ENCODE assay signal across 15 cellular contexts in the genomic region with DNA sequence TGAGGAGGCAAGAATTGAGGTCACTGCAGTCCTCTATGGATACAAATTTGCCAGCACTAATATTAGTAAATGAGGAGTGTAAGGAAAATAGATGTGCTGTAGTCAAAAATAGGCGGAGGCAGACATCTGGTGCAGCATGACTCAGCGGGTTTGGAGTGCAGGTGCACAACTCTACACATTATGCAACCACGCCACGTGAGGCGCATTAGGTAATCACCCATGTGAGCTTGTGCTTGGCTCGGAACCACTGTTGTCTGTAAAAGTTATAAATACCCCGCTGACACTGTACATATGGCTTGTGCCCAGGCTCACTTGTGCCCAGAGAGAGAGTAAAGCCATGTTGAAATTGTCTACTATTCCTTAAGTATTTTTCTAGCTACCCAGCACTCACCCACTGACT.
A peak's percentile ranks its signal among the peaks of the same experiment; 100 is the strongest.
DNase-seq lines count a peak whose midpoint lies in the region; ATAC-seq and TF ChIP-seq lines count a peak whose summit lies in the region.
"Had no signal": no experiment of that assay in that cellular context is flagged by ENCODE, and none has a peak within 500 bp of the region (broad histone marks: within the 10 kb centered on the region; RNA-seq: fewer than 3 reads in every experiment).

No MANE protein-coding gene starts in this region.

- H3K4me3 Mint-ChIP-seq in activated CD4-positive, alpha-beta memory T cell treated with anti-CD3 and anti-CD28 coated beads for 36 hours = no peak overlapping the region
- H3K4me3 Mint-ChIP-seq in CD8-positive, alpha-beta memory T cell = no peak overlapping the region
- H3K4me3 Mint-ChIP-seq: activated CD8-positive, alpha-beta memory T cell treated with anti-CD3 and anti-CD28 coated beads, Interleukin-2, amount 10 ng/mL, durations not matched to agents 7 days and 5 days; CD8-positive, alpha-beta T cell; HFFc6 had no signal

- intact Hi-C loops in A673 (cut with micrococcal nuclease; ENCODE audit: unreplicated experiment) = no loop called here
- intact Hi-C loops in activated CD4-positive, alpha-beta memory T cell treated with anti-CD3 and anti-CD28 coated beads for 36 hours (cut with micrococcal nuclease) = no loop called here

- no peak overlapping the region for H3K27ac ChIP-seq in A673 (ENCODE audit: low read depth, low read length, poor library complexity, severe bottlenecking)
- no peak overlapping the region for H3K27ac ChIP-seq in SJCRH30
- no peak overlapping the region for H3K27ac ChIP-seq in CD8-positive, alpha-beta memory T cell (ENCODE audit: low read depth, low read length)
- H3K27ac ChIP-seq: prostate gland had no signal

- H3K4me1 Mint-ChIP-seq in activated CD4-positive, alpha-beta memory T cell treated with anti-CD3 and anti-CD28 coated beads for 36 hours (ENCODE audit: low read depth) = no peaks in the 10 kb centered on the region
- H3K4me1 Mint-ChIP-seq in CD8-positive, alpha-beta memory T cell = no peaks in the 10 kb centered on the region
- H3K4me1 Mint-ChIP-seq: activated CD8-positive, alpha-beta memory T cell treated with anti-CD3 and anti-CD28 coated beads, Interleukin-2, amount 10 ng/mL, durations not matched to agents 7 days and 5 days had no signal

- no peak overlapping the region for H3K4me3 ChIP-seq in A673 (ENCODE audit: low read depth, low read length, poor library complexity, severe bottlenecking)
- H3K4me3 ChIP-seq in SJCRH30 = no peak overlapping the region
- no peak overlapping the region for H3K4me3 ChIP-seq in CD8-positive, alpha-beta memory T cell (ENCODE audit: low read length)
- H3K4me3 ChIP-seq: prostate gland had no signal

- CTCF ChIA-PET in A673 (lab: Charles Lee) = no interaction called here
- CTCF ChIA-PET in activated CD4-positive, alpha-beta memory T cell treated with anti-CD3 and anti-CD28 coated beads for 36 hours (lab: Charles Lee) = no interaction called here
- CTCF ChIA-PET in CD8-positive, alpha-beta memory T cell (lab: Charles Lee) = no interaction called here

- no peak for ATAC-seq in HG03565 (IDR thresholded peaks at IDR 0.05; ENCODE audit: unreplicated experiment)
- ATAC-seq: activated CD8-positive, alpha-beta memory T cell treated with anti-CD3 and anti-CD28 coated beads, Interleukin-2, amount 10 ng/mL, durations not matched to agents 7 days and 5 days; CD8-positive, alpha-beta T cell; stimulated activated naive CD8-positive, alpha-beta T cell treated with anti-CD3 and anti-CD28 coated beads, Interleukin-15, Interleukin-2, amounts not matched to agents 100 U/mL and 50 U/mL, for 24 hours had no signal

- no peak overlapping the region for H3K27ac Mint-ChIP-seq in activated CD4-positive, alpha-beta memory T cell treated with anti-CD3 and anti-CD28 coated beads for 36 hours
- H3K27ac Mint-ChIP-seq in CD8-positive, alpha-beta memory T cell = no peak overlapping the region
- H3K27ac Mint-ChIP-seq: activated CD8-positive, alpha-beta memory T cell treated with anti-CD3 and anti-CD28 coated beads, Interleukin-2, amount 10 ng/mL, durations not matched to agents 7 days and 5 days; CD8-positive, alpha-beta T cell; HFFc6 had no signal

- POLR2A ChIA-PET in A673 (lab: Charles Lee; ENCODE audit: low non-redundant PET) = no interaction called here
- POLR2A ChIA-PET in activated CD4-positive, alpha-beta memory T cell treated with anti-CD3 and anti-CD28 coated beads for 36 hours (lab: Charles Lee) = no interaction called here
- POLR2A ChIA-PET in CD8-positive, alpha-beta memory T cell (lab: Charles Lee) = no interaction called here

- H3K4me1 ChIP-seq in A673 (ENCODE audit: insufficient read depth, low read length, poor library complexity, severe bottlenecking) (no peaks in the 10 kb centered on the region), SJCRH30 (peaks cover 8% of the 10 kb centered on the region)
- H3K4me1 ChIP-seq in CD8-positive, alpha-beta memory T cell (ENCODE audit: insufficient read depth, low read length) = no peaks in the 10 kb centered on the region
- H3K4me1 ChIP-seq: prostate gland had no signal

- DNase-seq in A673 (ENCODE audit: low spot score) (peak; percentile 17), ELR (ENCODE audit: low read depth) (peak; percentile 7), SJCRH30 (peak; percentile 30 to 31), islet precursor cell (peak; percentile 45), 8988T (no peak)
- DNase-seq in activated CD4-positive, alpha-beta memory T cell treated with anti-CD3 and anti-CD28 coated beads for 36 hours = no peak
- DNase-seq in CD8-positive, alpha-beta memory T cell = no peak
- DNase-seq: activated CD8-positive, alpha-beta memory T cell treated with anti-CD3 and anti-CD28 coated beads, Interleukin-2, amount 10 ng/mL, durations not matched to agents 7 days and 5 days; CD8-positive, alpha-beta T cell; HFFc6; NCI-H2107; stimulated activated CD4-positive, alpha-beta T cell treated with anti-CD3 and anti-CD28 coated beads, Interleukin-4, amount 100 ng/mL, for 24 hours; stimulated activated naive CD8-positive, alpha-beta T cell treated with anti-CD3 and anti-CD28 coated beads, Interleukin-15, Interleukin-2, amounts not matched to agents 100 U/mL and 50 U/mL, for 24 hours had no signal

- TF ChIP-seq CTCF in A673 (conservative IDR thresholded peaks at IDR 0.05; ENCODE audit: low read depth, low read length) = no peak

- no peaks in the 10 kb centered on the region for H3K36me3 Mint-ChIP-seq in activated CD4-positive, alpha-beta memory T cell treated with anti-CD3 and anti-CD28 coated beads for 36 hours
- no peaks in the 10 kb centered on the region for H3K36me3 Mint-ChIP-seq in CD8-positive, alpha-beta memory T cell
- H3K36me3 Mint-ChIP-seq: activated CD8-positive, alpha-beta memory T cell treated with anti-CD3 and anti-CD28 coated beads, Interleukin-2, amount 10 ng/mL, durations not matched to agents 7 days and 5 days; CD8-positive, alpha-beta T cell had no signal

- H3K36me3 ChIP-seq in A673 (ENCODE audit: insufficient read depth, low read length, poor library complexity, severe bottlenecking) = no peaks in the 10 kb centered on the region
- H3K36me3 ChIP-seq in SJCRH30 = no peaks in the 10 kb centered on the region
- H3K36me3 ChIP-seq in CD8-positive, alpha-beta memory T cell (ENCODE audit: insufficient read depth, low read length) = no peaks in the 10 kb centered on the region
- H3K36me3 ChIP-seq: prostate gland had no signal

- H3K27me3 ChIP-seq in A673 (replicated peaks; ENCODE audit: insufficient read depth, low read depth, low read length, poor library complexity) = no peaks in the 10 kb centered on the region
- H3K27me3 ChIP-seq in SJCRH30 = no peaks in the 10 kb centered on the region
- no peaks in the 10 kb centered on the region for H3K27me3 ChIP-seq in CD8-positive, alpha-beta memory T cell (ENCODE audit: insufficient read depth, low read length, poor library complexity, severe bottlenecking)

- H3K9me3 Mint-ChIP-seq in activated CD4-positive, alpha-beta memory T cell treated with anti-CD3 and anti-CD28 coated beads for 36 hours = peaks cover 30% of the 10 kb centered on the region
- peaks cover 11 to 28% (median 16%) of the 10 kb centered on the region in 5 donors for H3K9me3 Mint-ChIP-seq in CD8-positive, alpha-beta memory T cell
- H3K9me3 Mint-ChIP-seq: HFFc6 had no signal

- no peaks in the 10 kb centered on the region for H3K27me3 Mint-ChIP-seq in activated CD4-positive, alpha-beta memory T cell treated with anti-CD3 and anti-CD28 coated beads for 36 hours
- H3K27me3 Mint-ChIP-seq in CD8-positive, alpha-beta memory T cell = no peaks in the 10 kb centered on the region
- H3K27me3 Mint-ChIP-seq: activated CD8-positive, alpha-beta memory T cell treated with anti-CD3 and anti-CD28 coated beads, Interleukin-2, amount 10 ng/mL, durations not matched to agents 7 days and 5 days had no signal

- peaks cover 24% of the 10 kb centered on the region for H3K9me3 ChIP-seq in A673 (ENCODE audit: low read depth, low read length, poor library complexity, severe bottlenecking)
- H3K9me3 ChIP-seq in SJCRH30 (replicated peaks) = 0 out of 2 replicates have a peak, but pooled peaks cover 6% of the 10 kb centered on the region
- H3K9me3 ChIP-seq in CD8-positive, alpha-beta memory T cell (ENCODE audit: low read length) = no peaks in the 10 kb centered on the region
- H3K9me3 ChIP-seq: prostate gland had no signal

- no TSS peak for BruUV-seq in A673 (replicated peaks; lab: Mats Ljungman, UMichigan)

Comparison
In these comparisons a context has a peak if more than half of its experiments do, and no peak if none do; other contexts are left out.
1. DNase-seq: peak in A673 (single experiment), ELR (single experiment), SJCRH30 (2 of 2) and islet precursor cell (single experiment); none in activated CD4-positive, alpha-beta memory T cell treated with anti-CD3 and anti-CD28 coated beads for 36 hours (single experiment), CD8-positive, alpha-beta memory T cell (0 of 5) and 8988T (single experiment).